Comparison of ENCODE assay signal across 7 cellular contexts in the genomic region with DNA sequence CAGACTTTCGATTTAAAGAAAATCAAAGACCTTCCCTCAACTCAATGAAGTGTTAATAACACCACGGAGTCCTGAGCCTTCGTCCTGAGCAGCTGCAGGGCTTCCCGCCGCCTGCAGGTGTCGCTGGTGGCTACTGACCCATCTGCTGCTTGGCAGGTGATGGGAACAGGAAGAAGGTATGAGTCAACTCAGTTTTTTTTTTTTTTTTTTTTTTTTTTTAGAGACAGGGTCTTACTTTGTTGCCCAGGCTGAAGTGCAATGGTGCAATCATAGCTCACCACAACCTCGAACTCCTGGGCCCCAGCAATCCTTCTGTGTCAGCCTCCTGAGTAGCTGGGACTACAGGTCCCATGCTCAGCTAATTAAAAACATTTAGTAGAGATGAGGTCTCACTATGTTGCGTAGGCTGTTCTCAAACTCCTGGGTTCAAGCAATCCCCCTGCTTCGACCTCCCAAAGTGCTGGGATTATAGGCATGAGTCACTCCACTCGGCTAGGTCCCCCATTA.
DNase-seq lines count a peak whose midpoint lies in the region; ATAC-seq and TF ChIP-seq lines count a peak whose summit lies in the region.

No MANE protein-coding gene starts in this region.

- no peaks in the 10 kb centered on the region for H3K27me3 Mint-ChIP-seq in memory B cell

- H3K4me3 ChIP-seq in GM12875 (ENCODE audit: low read depth, low read length) (no peak overlapping the region), colonic mucosa (no peak overlapping the region)

- intact Hi-C loops in colonic mucosa (cut with DNase I), result loop anchor here (5.0 to 10.0 kb wide), 2 partner anchors 409 to 471 kb away; no protein-coding TSS in a partner anchor

- ATAC-seq in memory B cell (ENCODE audit: low read depth), result peak; percentile 84

- H3K27ac ChIP-seq in colonic mucosa, result no peak overlapping the region

- no peaks in the 10 kb centered on the region for H3K9me3 ChIP-seq in colonic mucosa

- no peak overlapping the region for H3K4me3 Mint-ChIP-seq in memory B cell

- no peak overlapping the region for H3K27ac Mint-ChIP-seq in memory B cell

- peaks cover 5% of the 10 kb centered on the region for H3K36me3 Mint-ChIP-seq in memory B cell

- DNase-seq in H4 (ENCODE audit: low spot score), result peak; percentile 55
- DNase-seq in LoVo (ENCODE audit: low spot score), result peak; percentile 58
- peak; percentile 52 for DNase-seq in activated CD4-positive, alpha-beta T cell treated with anti-CD3 and anti-CD28 coated beads for 1 hour
- peak; percentile 57 for DNase-seq in colonic mucosa
- peak; percentile 41 to 46 for DNase-seq in memory B cell (ENCODE audit: low spot score in 2 of 2)
- DNase-seq in stimulated activated CD8-positive, alpha-beta memory T cell treated with anti-CD3 and anti-CD28 coated beads, Interleukin-4, amount 100 ng/mL, for 24 hours (ENCODE audit: low read depth), result peak; percentile 64

- TF ChIP-seq CTCF in GM12875 (IDR thresholded peaks at IDR 0.05; ENCODE audit: borderline replicate concordance, insufficient read depth, low read depth, low read length) (peak; percentile 90), colonic mucosa (IDR thresholded peaks at IDR 0.05) (peak; percentile 86)

- H3K4me1 Mint-ChIP-seq in memory B cell, result peaks cover 7% of the 10 kb centered on the region

- H3K36me3 ChIP-seq in colonic mucosa, result no peaks in the 10 kb centered on the region

- no peaks in the 10 kb centered on the region for H3K4me1 ChIP-seq in colonic mucosa

- H3K27me3 ChIP-seq in colonic mucosa, result no peaks in the 10 kb centered on the region

- H3K9ac ChIP-seq in colonic mucosa (ENCODE audit: low read depth in 2 of 2, low read length in 2 of 2), result no peak overlapping the region

- no peaks in the 10 kb centered on the region for H3K9me3 Mint-ChIP-seq in memory B cell
